16 cellular contexts compared by ENCODE assay signal in the genomic region with DNA sequence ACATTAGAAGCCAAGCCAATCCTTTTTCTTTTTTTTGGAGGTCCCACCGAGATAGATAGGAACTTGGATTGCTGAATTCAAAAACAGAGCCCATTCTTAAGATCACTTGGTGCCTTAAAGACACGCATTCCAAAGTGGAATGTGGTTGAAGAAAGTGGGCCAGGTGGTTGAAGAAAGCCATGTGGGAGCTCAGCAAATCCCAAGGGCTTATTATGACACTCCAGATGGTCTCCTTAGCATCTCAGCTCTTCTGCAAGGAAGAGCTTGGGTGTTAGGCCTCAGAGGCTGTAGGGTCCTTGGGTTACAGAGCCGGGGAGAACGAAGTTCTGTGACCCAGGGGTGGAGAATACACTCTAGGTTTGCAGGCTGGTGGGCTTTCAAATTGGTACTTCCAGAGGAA. TPM values are rescaled to one million over a fixed set of nuclear protein-coding genes. Genes with fewer than 3 reads are reported as not detected.
DNase-seq lines count a peak whose midpoint lies in the region; ATAC-seq and TF ChIP-seq lines count a peak whose summit lies in the region.
"Had no signal": no experiment of that assay in that cellular context is flagged by ENCODE, and none has a peak within 500 bp of the region (broad histone marks: within the 10 kb centered on the region; RNA-seq: fewer than 3 reads in every experiment).

No MANE protein-coding gene starts in this region.

- H3K27me3 Mint-ChIP-seq in HFFc6 (ENCODE audit: insufficient read depth) (peaks cover 18% of the 10 kb centered on the region), glutamatergic neuron (ENCODE audit: unreplicated experiment) (peaks cover 4% of the 10 kb centered on the region)

- no peaks in the 10 kb centered on the region for H3K27me3 ChIP-seq in WERI-Rb-1 (ENCODE audit: insufficient read depth, low read depth, severe bottlenecking)
- no peaks in the 10 kb centered on the region for H3K27me3 ChIP-seq in suprapubic skin
- H3K27me3 ChIP-seq: cardiac muscle cell, heart left ventricle, Peyer's patch had no signal

- no peak for ATAC-seq in GM18909 (IDR thresholded peaks at IDR 0.05; ENCODE audit: poor library complexity, unreplicated experiment)
- ATAC-seq: natural killer cell had no signal

- no peak for TF ChIP-seq CTCF in HFFc6 (IDR thresholded peaks at IDR 0.05)
- no peak for TF ChIP-seq CTCF in WERI-Rb-1 (IDR thresholded peaks at IDR 0.05; ENCODE audit: low read depth, low read length)
- TF ChIP-seq CTCF in glutamatergic neuron (IDR thresholded peaks at IDR 0.05; ENCODE audit: partially characterized antibody, unreplicated experiment), result no peak
- no peak for TF ChIP-seq CTCF in suprapubic skin (IDR thresholded peaks at IDR 0.05)

- no peak overlapping the region for H3K4me3 Mint-ChIP-seq in HFFc6
- H3K4me3 Mint-ChIP-seq in glutamatergic neuron (ENCODE audit: unreplicated experiment), result no peak overlapping the region
- H3K4me3 Mint-ChIP-seq: natural killer cell had no signal

- H3K36me3 ChIP-seq in WERI-Rb-1, result peaks cover 78% of the 10 kb centered on the region
- H3K36me3 ChIP-seq in suprapubic skin, result peaks cover 76% of the 10 kb centered on the region

- H3K9me3 Mint-ChIP-seq in HFFc6 (no peaks in the 10 kb centered on the region), glutamatergic neuron (ENCODE audit: unreplicated experiment) (peaks cover 3% of the 10 kb centered on the region)
- H3K9me3 Mint-ChIP-seq: natural killer cell had no signal

- no peak for TF ChIP-seq POLR2A in suprapubic skin (IDR thresholded peaks at IDR 0.05)

- H3K4me3 ChIP-seq in WERI-Rb-1 (ENCODE audit: low read depth, low read length) (no peak overlapping the region), suprapubic skin (no peak overlapping the region)
- H3K4me3 ChIP-seq: cardiac muscle cell, heart left ventricle, Peyer's patch had no signal

- WGBS in suprapubic skin, result 89% methylated on average over 4 of the region's 4 CpGs

- TF ChIP-seq EP300 in suprapubic skin (IDR thresholded peaks at IDR 0.05), result no peak

- DNase-seq in HFFc6 (no peak), WERI-Rb-1 (peak; percentile 76), glutamatergic neuron (no peak), suprapubic skin (ENCODE audit: low spot score in 2 of 2) (no peak), NCI-H748 treated with DMSO at 0.1 percent for 48 hours (lab: John Stamatoyannopoulos, UW) (no peak), Ammon's horn (ENCODE audit: low spot score) (no peak)
- DNase-seq: heart left ventricle; natural killer cell; NCI-H2029; Peyer's patch; stimulated activated CD4-positive, alpha-beta T cell treated with anti-CD3 and anti-CD28 coated beads, Interleukin-4, amount 100 ng/mL, for 1 hour; substantia nigra had no signal

- H3K27ac Mint-ChIP-seq in HFFc6 (peak overlapping the region; percentile 44; the same call in 1 of the 2 replicates), glutamatergic neuron (ENCODE audit: unreplicated experiment) (peak overlapping the region; percentile 78)
- H3K27ac Mint-ChIP-seq: natural killer cell had no signal

- peaks cover 21% of the 10 kb centered on the region for H3K4me1 ChIP-seq in suprapubic skin
- H3K4me1 ChIP-seq: parathyroid adenoma, Peyer's patch had no signal

- H3K4me1 Mint-ChIP-seq in HFFc6 (ENCODE audit: low read depth) (peaks cover 19% of the 10 kb centered on the region), glutamatergic neuron (ENCODE audit: low read depth, unreplicated experiment) (peaks cover 20% of the 10 kb centered on the region)

- H3K27ac ChIP-seq in WERI-Rb-1 (peak overlapping the region; percentile 76), suprapubic skin (peak overlapping the region; percentile 51)
- H3K27ac ChIP-seq: C4-2B, cardiac muscle cell, parathyroid adenoma, Peyer's patch had no signal

- H3K9me3 ChIP-seq in WERI-Rb-1 (ENCODE audit: severe bottlenecking), result no peaks in the 10 kb centered on the region
- no peaks in the 10 kb centered on the region for H3K9me3 ChIP-seq in suprapubic skin
- H3K9me3 ChIP-seq: heart left ventricle, Peyer's patch had no signal

- H3K36me3 Mint-ChIP-seq in HFFc6 (ENCODE audit: low read depth) (peaks cover 53% of the 10 kb centered on the region), glutamatergic neuron (ENCODE audit: unreplicated experiment) (peaks cover 7% of the 10 kb centered on the region)
- H3K36me3 Mint-ChIP-seq: natural killer cell had no signal

RNA-seq across cellular contexts. Expression of a gene that starts 13.5 kb away (rescaled TPM):
- total RNA-seq in HFFc6 (2021; fragmentation: NEBNext Ultra II Directional; extraction: Animal tissue kit (Norgen Biotek cat#: 25700)), result 10 to 100 TPM; 21.4 to 27.6 (median 24.5) TPM
- total RNA-seq in glutamatergic neuron (ENCODE audit: unreplicated experiment), result 8.2 TPM
- 10 to 100 TPM; 23.6 to 31.4 (median 29.6) TPM for total RNA-seq in suprapubic skin
